Comparison of ENCODE assay signal across 10 cellular contexts in the genomic region with DNA sequence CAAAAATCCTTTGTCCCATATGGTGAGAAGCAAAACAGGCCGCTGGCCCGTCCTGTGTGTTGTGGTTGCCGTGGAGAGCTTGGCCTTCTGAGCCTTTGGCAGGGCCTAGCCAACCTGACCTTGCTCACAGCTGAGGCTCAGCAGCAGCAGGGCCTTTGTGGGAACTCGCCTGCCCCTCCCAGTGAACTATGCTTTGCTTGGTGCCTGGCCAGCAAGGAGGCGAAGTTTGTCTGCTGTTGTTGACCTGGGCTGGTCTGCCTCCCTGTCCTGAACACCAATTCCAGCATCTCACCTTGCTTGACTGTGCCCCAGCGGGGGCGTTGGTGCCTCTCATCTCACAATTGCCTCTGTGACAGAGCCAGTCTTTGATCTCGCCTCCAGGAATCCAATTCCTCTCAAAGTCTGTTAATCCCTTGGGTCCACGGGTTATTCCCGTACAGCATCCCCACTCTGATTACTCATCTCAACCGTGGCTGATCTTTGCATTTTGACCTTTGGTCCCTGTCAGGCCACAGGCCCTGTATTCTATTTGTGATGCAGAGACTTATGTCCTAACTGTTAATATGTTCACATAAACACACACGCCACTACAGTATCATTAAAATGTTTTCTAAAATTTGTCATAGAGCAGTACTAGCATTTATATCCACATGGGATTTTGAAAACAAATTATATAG. TPM values are rescaled to one million over a fixed set of nuclear protein-coding genes. Genes with fewer than 3 reads are reported as not detected.
DNase-seq lines count a peak whose midpoint lies in the region; ATAC-seq, FAIRE-seq and TF ChIP-seq lines count a peak whose summit lies in the region.
"Had no signal": no experiment of that assay in that cellular context is flagged by ENCODE, and none has a peak within 500 bp of the region (broad histone marks: within the 10 kb centered on the region; RNA-seq: fewer than 3 reads in every experiment).

No MANE protein-coding gene starts in this region.

- H3K9me3 Mint-ChIP-seq in activated CD4-positive, alpha-beta memory T cell treated with anti-CD3 and anti-CD28 coated beads for 36 hours = no peaks in the 10 kb centered on the region

- H3K4me1 ChIP-seq in SJCRH30 = peaks cover 34% of the 10 kb centered on the region
- peaks cover 14 to 42% (median 20%) of the 10 kb centered on the region in 3 donors for H3K4me1 ChIP-seq in pancreas

- TF ChIP-seq CTCF in GM12865 (IDR thresholded peaks at IDR 0.05; ENCODE audit: insufficient read depth, low read depth, low read length, missing control alignments) = no peak
- no peak for TF ChIP-seq CTCF in pancreas (IDR thresholded peaks at IDR 0.05)

- DNase-seq in GM12865 (ENCODE audit: low read depth) = peak; percentile 16
- peak; percentile 88 to 90 for DNase-seq in SJCRH30
- DNase-seq in Right ventricle myocardium inferior (ENCODE audit: missing footprints) = peak; percentile 88
- DNase-seq in pancreas = peak; percentile 81 to 96 (median 94)
- DNase-seq in DMS153 (lab: John Stamatoyannopoulos, UW) = no peak
- no peak for DNase-seq in NCI-H2227 (lab: John Stamatoyannopoulos, UW; ENCODE audit: unreplicated experiment)
- no peak for DNase-seq in activated CD4-positive, alpha-beta memory T cell treated with anti-CD3 and anti-CD28 coated beads for 36 hours
- no peak for DNase-seq in NCI-H510A treated with DMSO at 0.1 percent for 48 hours (lab: John Stamatoyannopoulos, UW)
- DNase-seq: DMS79 had no signal

- 24% methylated on average over 12 of the region's 12 CpGs for WGBS in pancreas, 2 donors

- H3K4me3 Mint-ChIP-seq in activated CD4-positive, alpha-beta memory T cell treated with anti-CD3 and anti-CD28 coated beads for 36 hours = no peak overlapping the region
- H3K4me3 Mint-ChIP-seq: activated naive CD8-positive, alpha-beta T cell had no signal

- ATAC-seq in Right ventricle myocardium inferior (peak; percentile 96), pancreas (peak; percentile 98 to 99 (median 99))

- CTCF ChIA-PET in activated CD4-positive, alpha-beta memory T cell treated with anti-CD3 and anti-CD28 coated beads for 36 hours (lab: Charles Lee) = no interaction called here

- intact Hi-C loops in Right ventricle myocardium inferior (cut with DNase I) (loop anchor here (1.0 kb wide), 1 partner anchor 22 kb away; no protein-coding TSS in a partner anchor), pancreas (cut with DNase I) (no loop called here)
- intact Hi-C loops in activated CD4-positive, alpha-beta memory T cell treated with anti-CD3 and anti-CD28 coated beads for 36 hours (cut with micrococcal nuclease) = no loop called here

- H3K27ac ChIP-seq in SJCRH30 (peak overlapping the region; percentile 90), pancreas (peak overlapping the region; percentile 66 to 86 (median 72))

- no peaks in the 10 kb centered on the region for H3K36me3 Mint-ChIP-seq in activated CD4-positive, alpha-beta memory T cell treated with anti-CD3 and anti-CD28 coated beads for 36 hours
- H3K36me3 Mint-ChIP-seq: activated naive CD8-positive, alpha-beta T cell had no signal

- no peaks in the 10 kb centered on the region for H3K4me1 Mint-ChIP-seq in activated CD4-positive, alpha-beta memory T cell treated with anti-CD3 and anti-CD28 coated beads for 36 hours (ENCODE audit: low read depth)

- no peak for FAIRE-seq in pancreas (lab: Jason Lieb, UNC)

- H3K27me3 Mint-ChIP-seq in activated CD4-positive, alpha-beta memory T cell treated with anti-CD3 and anti-CD28 coated beads for 36 hours = no peaks in the 10 kb centered on the region

- H3K36me3 ChIP-seq in SJCRH30 = no peaks in the 10 kb centered on the region
- H3K36me3 ChIP-seq in pancreas = no peaks in the 10 kb centered on the region

- H3K27ac Mint-ChIP-seq in activated CD4-positive, alpha-beta memory T cell treated with anti-CD3 and anti-CD28 coated beads for 36 hours = no peak overlapping the region
- H3K27ac Mint-ChIP-seq: activated naive CD8-positive, alpha-beta T cell had no signal

- 0 out of 2 replicates have a peak, but pooled peaks cover 2% of the 10 kb centered on the region for H3K9me3 ChIP-seq in SJCRH30 (replicated peaks)
- H3K9me3 ChIP-seq in pancreas = no peaks in the 10 kb centered on the region

- H3K27me3 ChIP-seq in SJCRH30 = no peaks in the 10 kb centered on the region
- H3K27me3 ChIP-seq in pancreas = no peaks in the 10 kb centered on the region

- no peak overlapping the region for H3K4me3 ChIP-seq in GM12865 (ENCODE audit: low read depth, low read length)
- H3K4me3 ChIP-seq in SJCRH30 = peak overlapping the region; percentile 6
- H3K4me3 ChIP-seq in pancreas = no peak overlapping the region

- POLR2A ChIA-PET in activated CD4-positive, alpha-beta memory T cell treated with anti-CD3 and anti-CD28 coated beads for 36 hours (lab: Charles Lee) = no interaction called here

RNA-seq across cellular contexts. Expression of a gene that starts 22.6 kb away (rescaled TPM):
- 20.2 and 23.3 TPM in 2 replicates for total RNA-seq in SJCRH30 (2014; rRNA removed; shearing (Covaris generic))
- total RNA-seq in Right ventricle myocardium inferior (55.1 TPM), pancreas (10 to 100 TPM in 2 of 6 donors, 1 to 10 TPM in 4; 6.3 to 12.3 (median 8.7) TPM)
- 1 to 10 TPM; 2.4 to 5.1 TPM for polyA plus RNA-seq in pancreas
- under 1 TPM; 0.51 to 0.69 TPM for total RNA-seq in activated CD4-positive, alpha-beta memory T cell treated with anti-CD3 and anti-CD28 coated beads for 36 hours

RNA-seq across cellular contexts. Expression of a gene that starts 26.5 kb away (rescaled TPM):
- total RNA-seq in SJCRH30 (2014; rRNA removed; shearing (Covaris generic)) = 4.4 and 5.6 TPM in 2 replicates
- total RNA-seq in Right ventricle myocardium inferior (0.32 TPM), pancreas (10 to 100 TPM in 2 of 6 donors, 1 to 10 TPM in 1, under 1 TPM in 3; 0.47 to 21.3 (median 1.5) TPM)
- polyA plus RNA-seq in pancreas = 1 to 10 TPM in 1 of 2 donors, under 1 TPM in 1; 0.59 to 1.3 TPM
- total RNA-seq in activated CD4-positive, alpha-beta memory T cell treated with anti-CD3 and anti-CD28 coated beads for 36 hours = not detected

Comparison
In these comparisons a context has a peak if more than half of its experiments do, and no peak if none do; other contexts are left out.
1. DNase-seq: peak in GM12865 (single experiment), SJCRH30 (2 of 2), Right ventricle myocardium inferior (single experiment) and pancreas (6 of 6); none in DMS153 (single experiment), NCI-H2227 (single experiment), activated CD4-positive, alpha-beta memory T cell treated with anti-CD3 and anti-CD28 coated beads for 36 hours (single experiment) and NCI-H510A treated with DMSO at 0.1 percent for 48 hours (single experiment).
2. RNA of a gene that starts 22.6 kb away (total RNA-seq): 55.1 TPM in Right ventricle myocardium inferior (single experiment), 20.2 to 23.3 TPM in SJCRH30 and 6.3 to 12.3 TPM in pancreas; 0.51 to 0.69 TPM in activated CD4-positive, alpha-beta memory T cell treated with anti-CD3 and anti-CD28 coated beads for 36 hours; every median in the first group is over 4 times any median in the second.